Comparison of ENCODE assay signal across 10 cellular contexts in genomic region chr3:190618349-190619030, GRCh38.
DNase-seq lines count a peak whose midpoint lies in the region; ATAC-seq lines count a peak whose summit lies in the region.
"Had no signal": no experiment of that assay in that cellular context is flagged by ENCODE, and none has a peak within 500 bp of the region (broad histone marks: within the 10 kb centered on the region; RNA-seq: fewer than 3 reads in every experiment).

No MANE protein-coding gene starts in this region.

- peaks cover 66% of the 10 kb centered on the region for H3K4me1 Mint-ChIP-seq in dendritic cell treated with granulocyte-macrophage colony-stimulating factor and Interleukin-4, amounts not matched to agents 40 ng/mL and 50 ng/mL, for 4 days (ENCODE audit: low read depth)

- H3K9me3 ChIP-seq in right cardiac atrium (ENCODE audit: control insufficient read depth, low read length): no peaks in the 10 kb centered on the region
- H3K9me3 ChIP-seq: Caco-2 had no signal

- peak overlapping the region; percentile 80 for H3K27ac Mint-ChIP-seq in dendritic cell treated with granulocyte-macrophage colony-stimulating factor and Interleukin-4, amounts not matched to agents 40 ng/mL and 50 ng/mL, for 4 days

- H3K4me3 Mint-ChIP-seq in dendritic cell treated with granulocyte-macrophage colony-stimulating factor and Interleukin-4, amounts not matched to agents 40 ng/mL and 50 ng/mL, for 4 days: no peak overlapping the region

- H3K4me3 ChIP-seq in right cardiac atrium (ENCODE audit: low read length): no peak overlapping the region

- ATAC-seq in GM19035 (IDR thresholded peaks at IDR 0.05; ENCODE audit: unreplicated experiment) (peak; percentile 68), GM19023 (IDR thresholded peaks at IDR 0.05; ENCODE audit: unreplicated experiment) (no peak), right cardiac atrium (no peak), GM19328 (IDR thresholded peaks at IDR 0.05; ENCODE audit: unreplicated experiment) (no peak)

- intact Hi-C loops in dendritic cell treated with granulocyte-macrophage colony-stimulating factor and Interleukin-4, amounts not matched to agents 40 ng/mL and 50 ng/mL, for 4 days (cut with micrococcal nuclease): loop anchor here (5.0 kb wide), 1 partner anchor 386 kb away; no protein-coding TSS in a partner anchor
- intact Hi-C loops in right cardiac atrium (cut with DNase I): no loop called here

- no peaks in the 10 kb centered on the region for H3K27me3 ChIP-seq in right cardiac atrium (ENCODE audit: control insufficient read depth, insufficient read depth)

- WGBS in right cardiac atrium: 67% methylated on average over 7 of the region's 7 CpGs

- H3K4me1 ChIP-seq in right cardiac atrium (ENCODE audit: control insufficient read depth, insufficient read depth, low read length): no peaks in the 10 kb centered on the region
- H3K4me1 ChIP-seq: parathyroid adenoma had no signal

- no peaks in the 10 kb centered on the region for H3K9me3 Mint-ChIP-seq in dendritic cell treated with granulocyte-macrophage colony-stimulating factor and Interleukin-4, amounts not matched to agents 40 ng/mL and 50 ng/mL, for 4 days

- H3K36me3 Mint-ChIP-seq in dendritic cell treated with granulocyte-macrophage colony-stimulating factor and Interleukin-4, amounts not matched to agents 40 ng/mL and 50 ng/mL, for 4 days (ENCODE audit: low read depth): peaks cover 1% of the 10 kb centered on the region

- no peaks in the 10 kb centered on the region for H3K27me3 Mint-ChIP-seq in dendritic cell treated with granulocyte-macrophage colony-stimulating factor and Interleukin-4, amounts not matched to agents 40 ng/mL and 50 ng/mL, for 4 days

- DNase-seq in CD1c-positive myeloid dendritic cell (ENCODE audit: extremely low spot score) (peak; percentile 79), MV-4-11 (lab: John Stamatoyannopoulos, UW) (peak; percentile 96), NCI-H526 treated with DMSO at 0.1 percent for 48 hours (lab: John Stamatoyannopoulos, UW) (no peak), right cardiac atrium (no peak)
- DNase-seq: Caco-2 had no signal

- H3K27ac ChIP-seq in right cardiac atrium (ENCODE audit: low read length): no peak overlapping the region
- H3K27ac ChIP-seq: parathyroid adenoma had no signal

Comparison
In these comparisons a context has a peak if more than half of its experiments do, and no peak if none do; other contexts are left out.
1. DNase-seq: peak in CD1c-positive myeloid dendritic cell (single experiment) and MV-4-11 (single experiment); none in NCI-H526 treated with DMSO at 0.1 percent for 48 hours (single experiment) and right cardiac atrium (0 of 3).